ENCODE assay signal across 10 cellular contexts in the genomic region with DNA sequence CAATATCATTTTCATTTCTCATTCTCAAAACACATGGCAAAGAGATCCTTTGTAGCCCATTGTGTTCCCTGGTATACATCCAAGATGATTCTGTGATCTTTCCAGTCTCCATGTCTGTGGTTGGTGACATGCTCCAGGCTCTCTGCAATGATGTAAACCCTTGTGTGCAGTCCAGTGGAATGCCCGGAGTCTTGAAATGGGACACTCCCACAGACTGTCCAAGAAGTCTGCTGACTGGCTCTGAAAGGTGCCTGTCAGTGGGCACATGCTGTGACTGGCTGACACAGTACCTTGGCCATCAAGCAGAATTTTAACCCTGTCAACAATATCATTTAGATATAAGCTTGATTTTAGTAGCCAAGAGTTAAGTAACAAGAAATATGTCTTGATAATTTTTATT.
A peak's percentile ranks its signal among the peaks of the same experiment; 100 is the strongest.
DNase-seq lines count a peak whose midpoint lies in the region; ATAC-seq, FAIRE-seq and TF ChIP-seq lines count a peak whose summit lies in the region.
"Had no signal": no experiment of that assay in that cellular context is flagged by ENCODE, and none has a peak within 500 bp of the region (broad histone marks: within the 10 kb centered on the region; RNA-seq: fewer than 3 reads in every experiment).

No MANE protein-coding gene starts in this region.

- H3K4me1 Mint-ChIP-seq in endodermal cell, result peaks cover 10% of the 10 kb centered on the region
- peaks cover 6% of the 10 kb centered on the region for H3K4me1 Mint-ChIP-seq in WTC11
- H3K4me1 Mint-ChIP-seq: activated CD4-positive, alpha-beta T cell treated with anti-CD3 and anti-CD28 coated beads, Interleukin-2, amount 10 ng/mL, durations not matched to agents 24 days and 14 days had no signal

- POLR2A ChIA-PET in HepG2 (lab: Yijun Ruan, JAX) (no interaction called here), WTC11 (lab: Charles Lee) (no interaction called here)

- H3K9me3 Mint-ChIP-seq in endodermal cell (no peaks in the 10 kb centered on the region), WTC11 (no peaks in the 10 kb centered on the region)
- H3K9me3 Mint-ChIP-seq: activated CD4-positive, alpha-beta T cell treated with anti-CD3 and anti-CD28 coated beads, Interleukin-2, amount 10 ng/mL, durations not matched to agents 24 days and 14 days had no signal

- TF ChIP-seq POLR2A in right lobe of liver (IDR thresholded peaks at IDR 0.05) (no peak), HepG2 (IDR thresholded peaks at IDR 0.05; ENCODE audit: insufficient read depth in 1 of 2, low read depth in 2 of 2, low read length in 2 of 2) (no peak)

- intact Hi-C loops in right lobe of liver (cut with DNase I), result no loop called here
- intact Hi-C loops in HepG2 (cut with micrococcal nuclease; ENCODE audit: unreplicated experiment), result no loop called here

- H3K36me3 ChIP-seq in right lobe of liver (no peaks in the 10 kb centered on the region), HepG2 (replicated peaks in 1 of 2; ENCODE audit: control insufficient read depth in 1 of 2, insufficient read depth in 2 of 2, low read length in 2 of 2) (no peaks in the 10 kb centered on the region), endodermal cell (ENCODE audit: control insufficient read depth, insufficient read depth, low read length) (no peaks in the 10 kb centered on the region), lung (ENCODE audit: control insufficient read depth in 2 of 2, insufficient read depth in 2 of 2, low read length in 2 of 2) (no peaks in the 10 kb centered on the region), MM.1S (replicated peaks; ENCODE audit: insufficient read depth, low read length) (no peaks in the 10 kb centered on the region)

- H3K27me3 ChIP-seq in right lobe of liver (no peaks in the 10 kb centered on the region), HepG2 (ENCODE audit: control insufficient read depth in 1 of 2, insufficient read depth in 2 of 2, low read length in 2 of 2) (no peaks in the 10 kb centered on the region), endodermal cell (ENCODE audit: control insufficient read depth, insufficient read depth, low read length, poor library complexity, severe bottlenecking) (peaks cover 59% of the 10 kb centered on the region), lung (ENCODE audit: control insufficient read depth, insufficient read depth) (no peaks in the 10 kb centered on the region), MM.1S (replicated peaks; ENCODE audit: insufficient read depth, low read length) (no peaks in the 10 kb centered on the region)

- no peak overlapping the region for H2AFZ ChIP-seq in HepG2 (ENCODE audit: low read length)
- no peak overlapping the region for H2AFZ ChIP-seq in MM.1S (ENCODE audit: low read length)

- FAIRE-seq in HepG2 (lab: Jason Lieb, UNC), result no peak

- H4K20me1 ChIP-seq in HepG2 (ENCODE audit: insufficient read depth, low read length), result no peaks in the 10 kb centered on the region
- no peaks in the 10 kb centered on the region for H4K20me1 ChIP-seq in MM.1S (ENCODE audit: insufficient read depth, low read length)

- H3K4me3 Mint-ChIP-seq in endodermal cell (no peak overlapping the region), WTC11 (no peak overlapping the region)
- H3K4me3 Mint-ChIP-seq: activated CD4-positive, alpha-beta T cell treated with anti-CD3 and anti-CD28 coated beads, Interleukin-2, amount 10 ng/mL, durations not matched to agents 24 days and 14 days had no signal

- H3F3A ChIP-seq in MM.1S (ENCODE audit: insufficient read depth, low read length), result no peaks in the 10 kb centered on the region

- H3K27ac Mint-ChIP-seq in endodermal cell (no peak overlapping the region), WTC11 (no peak overlapping the region)
- H3K27ac Mint-ChIP-seq: activated CD4-positive, alpha-beta T cell treated with anti-CD3 and anti-CD28 coated beads, Interleukin-2, amount 10 ng/mL, durations not matched to agents 24 days and 14 days had no signal

- peak; percentile 21 to 50 (median 40) for ATAC-seq in right lobe of liver
- ATAC-seq in HepG2, result no peak
- ATAC-seq in lung (ENCODE audit: insufficient read depth, low FRiP score), result peak; percentile 58
- no peak for ATAC-seq in activated CD4-positive, CD25-positive, alpha-beta regulatory T cell treated with anti-CD3 and anti-CD28 coated beads, Interleukin-2, amount 50 U/mL, for 24 hours
- ATAC-seq in WTC11, result no peak

- H3K79me2 ChIP-seq in HepG2 (ENCODE audit: insufficient read depth, low read length), result no peaks in the 10 kb centered on the region
- no peaks in the 10 kb centered on the region for H3K79me2 ChIP-seq in MM.1S (ENCODE audit: low read length)

- H3K36me3 Mint-ChIP-seq in endodermal cell (ENCODE audit: low read depth) (peaks cover 2% of the 10 kb centered on the region), WTC11 (peaks cover 11% of the 10 kb centered on the region)

- 80% methylated on average over 1 of the region's 1 CpG for WGBS in right lobe of liver (ENCODE audit: insufficient coverage, low coverage, low lambda C conversion rate, missing lambda C conversion rate)
- 80% methylated on average over 1 of the region's 1 CpG for WGBS in HepG2 (ENCODE audit: low lambda C conversion rate)
- 71 to 98% methylated on average over 1 of the region's 1 CpG for WGBS in endodermal cell (ENCODE audit: insufficient coverage in 1 of 2, insufficient read length in 1 of 2), 2 experiments
- 39 to 62% methylated on average over 1 of the region's 1 CpG for WGBS in lung, 2 donors

- no peak overlapping the region for H3K4me2 ChIP-seq in HepG2 (ENCODE audit: low read depth, low read length)
- H3K4me2 ChIP-seq in MM.1S (ENCODE audit: low read depth, low read length), result no peak overlapping the region

- CTCF ChIA-PET in HepG2 (lab: Yijun Ruan, JAX; ENCODE audit: low intra/inter-chr PET ratio, low total read pairs) (no interaction called here), WTC11 (lab: Charles Lee) (interaction anchor here (0.6 kb wide), 1 partner anchor 73 kb away, joined by 4 read pairs; no protein-coding TSS in a partner anchor)

- DNase-seq in right lobe of liver, result no peak
- DNase-seq in HepG2 (ENCODE audit: low spot score), result no peak
- DNase-seq in endodermal cell, result peak; percentile 67
- DNase-seq in lung (ENCODE audit: low spot score), result peak; percentile 71
- DNase-seq in MM.1S, result no peak
- no peak for DNase-seq in NCI-H345 (lab: John Stamatoyannopoulos, UW)
- no peak for DNase-seq in WTC11 (ENCODE audit: low spot score)
- DNase-seq: activated CD4-positive, alpha-beta T cell treated with anti-CD3 and anti-CD28 coated beads, Interleukin-2, amount 10 ng/mL, durations not matched to agents 24 days and 14 days; AML-193 had no signal

- H3K9me3 ChIP-seq in right lobe of liver (no peaks in the 10 kb centered on the region), HepG2 (ENCODE audit: low read length) (no peaks in the 10 kb centered on the region), endodermal cell (ENCODE audit: control insufficient read depth, low read length) (no peaks in the 10 kb centered on the region), lung (ENCODE audit: control insufficient read depth in 2 of 2, insufficient read depth in 1 of 2, low read length in 1 of 2) (peaks cover 0 to 2% of the 10 kb centered on the region in 2 donors), MM.1S (replicated peaks; ENCODE audit: insufficient read depth, low read length) (no peaks in the 10 kb centered on the region)

- H3K27ac ChIP-seq in right lobe of liver, result no peak overlapping the region
- H3K27ac ChIP-seq in HepG2 (ENCODE audit: extremely low read length, insufficient read depth, low read length), result no peak overlapping the region
- H3K27ac ChIP-seq in endodermal cell (ENCODE audit: low read depth, low read length), result no peak overlapping the region
- H3K27ac ChIP-seq in lung (ENCODE audit: low read depth in 1 of 2, low read length in 1 of 2), result no peak overlapping the region
- H3K27ac ChIP-seq in MM.1S (ENCODE audit: low read length), result no peak overlapping the region

- no peak overlapping the region for H3K9ac ChIP-seq in HepG2 (ENCODE audit: insufficient read depth, low read depth, low read length)
- no peak overlapping the region for H3K9ac ChIP-seq in endodermal cell (ENCODE audit: extremely low read depth, low read length, poor library complexity, severe bottlenecking)
- H3K9ac ChIP-seq in MM.1S (ENCODE audit: low read length), result no peak overlapping the region

- H3K4me1 ChIP-seq in right lobe of liver, result peaks cover 0 to 26% (median 2%) of the 10 kb centered on the region in 4 donors
- no peaks in the 10 kb centered on the region for H3K4me1 ChIP-seq in HepG2 (ENCODE audit: insufficient read depth, low read length)
- H3K4me1 ChIP-seq in endodermal cell (ENCODE audit: control insufficient read depth, insufficient read depth, low read length), result peaks cover 4% of the 10 kb centered on the region
- H3K4me1 ChIP-seq in lung (ENCODE audit: control insufficient read depth in 2 of 2, insufficient read depth in 2 of 2, low read length in 2 of 2), result no peaks in the 10 kb centered on the region
- H3K4me1 ChIP-seq in MM.1S (ENCODE audit: low read length), result no peaks in the 10 kb centered on the region

- BruUV-seq in HepG2 (replicated peaks; lab: Mats Ljungman, UMichigan), result no TSS peak

- no peaks in the 10 kb centered on the region for H3K9me2 ChIP-seq in MM.1S (replicated peaks; ENCODE audit: insufficient read depth, low read length)

- TF ChIP-seq RAD21 in HepG2 (CRISPR knock-in tag; IDR thresholded peaks at IDR 0.05), result no peak

- H3K27me3 Mint-ChIP-seq in endodermal cell (ENCODE audit: insufficient read depth) (peaks cover 56% of the 10 kb centered on the region), WTC11 (ENCODE audit: low read depth) (no peaks in the 10 kb centered on the region)

- no peak overlapping the region for H3K4me3 ChIP-seq in right lobe of liver
- no peak overlapping the region for H3K4me3 ChIP-seq in HepG2 (replicated peaks in 1 of 3; ENCODE audit: insufficient read depth in 1 of 3, low read depth in 2 of 3, low read length in 3 of 3)
- no peak overlapping the region for H3K4me3 ChIP-seq in endodermal cell (ENCODE audit: low read length)
- H3K4me3 ChIP-seq in lung, result no peak overlapping the region
- no peak overlapping the region for H3K4me3 ChIP-seq in MM.1S (ENCODE audit: low read length)

- no peak for TF ChIP-seq CTCF in right lobe of liver (IDR thresholded peaks at IDR 0.05)
- TF ChIP-seq CTCF in HepG2 (CRISPR knock-in tag; IDR thresholded peaks at IDR 0.05), result no peak
- no peak for TF ChIP-seq CTCF in endodermal cell (conservative IDR thresholded peaks at IDR 0.05)
- TF ChIP-seq CTCF in lung (IDR thresholded peaks at IDR 0.05; ENCODE audit: control extremely low read depth, extremely low read depth), result no peak
- TF ChIP-seq CTCF in MM.1S (IDR thresholded peaks at IDR 0.05; ENCODE audit: low read length), result no peak
- no peak for TF ChIP-seq CTCF in WTC11 (IDR thresholded peaks at IDR 0.05)

- in situ Hi-C loops in HepG2 (cut with HindIII; ENCODE audit: extremely low pct_ligation_motif_present, low pct_unique_long_range_greater_than_20kb), result no loop called here

- TF ChIP-seq EP300 in HepG2 (IDR thresholded peaks at IDR 0.05; ENCODE audit: low read depth in 2 of 2, low read length in 2 of 2), result no peak
- no peak for TF ChIP-seq EP300 in HepG2 (CRISPR knock-in tag; IDR thresholded peaks at IDR 0.05; ENCODE audit: borderline replicate concordance)

TF ChIP-seq in HepG2, 621 proteins besides CTCF, POLR2A, EP300 and RAD21 (continues in another document):
- TF ChIP-seq ZNF557 (CRISPR knock-in tag; IDR thresholded peaks at IDR 0.05), result no peak

Comparison
In these comparisons a context has a peak if more than half of its experiments do, and no peak if none do; other contexts are left out.
1. ATAC-seq: peak in right lobe of liver (4 of 4) and lung (single experiment); none in HepG2 (single experiment), activated CD4-positive, CD25-positive, alpha-beta regulatory T cell treated with anti-CD3 and anti-CD28 coated beads, Interleukin-2, amount 50 U/mL, for 24 hours (0 of 2) and WTC11 (single experiment).
2. DNase-seq: peak in endodermal cell (single experiment) and lung (single experiment); none in right lobe of liver (0 of 3), HepG2 (single experiment), MM.1S (single experiment), NCI-H345 (single experiment) and WTC11 (single experiment).